Comparison of ENCODE assay signal across 13 cellular contexts in the genomic region with DNA sequence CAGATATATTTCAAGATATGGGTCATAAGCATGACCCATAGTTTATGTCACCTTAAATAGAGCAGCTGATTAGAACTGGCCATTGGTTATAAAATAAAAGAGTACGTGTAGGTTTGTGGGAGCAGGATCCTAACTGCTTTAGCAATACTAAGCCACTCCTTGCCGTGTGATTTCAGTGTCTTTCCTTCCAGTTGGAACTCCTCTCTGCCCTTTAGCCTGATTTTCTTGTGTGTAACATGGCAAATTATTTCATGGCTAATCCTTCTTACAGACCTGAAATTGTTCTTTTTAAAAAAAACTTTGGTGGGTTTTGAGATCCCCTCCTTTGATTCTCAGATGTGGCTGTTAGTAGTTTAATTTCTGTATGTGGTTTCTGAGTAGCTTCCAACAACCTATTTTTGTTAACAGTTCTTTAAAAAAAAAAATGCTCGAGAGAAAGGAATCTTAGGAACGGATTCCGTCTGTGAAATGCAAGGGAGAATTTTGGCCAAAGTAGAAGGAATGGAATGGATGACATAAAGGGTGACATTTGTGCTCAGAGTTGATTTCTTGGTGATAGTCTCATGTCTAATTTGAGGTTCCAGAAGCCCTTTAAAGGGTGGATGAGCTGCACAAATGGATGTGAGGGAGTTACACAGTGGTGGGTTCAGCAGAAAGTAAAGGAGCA. TPM values are rescaled to one million over a fixed set of nuclear protein-coding genes. Genes with fewer than 3 reads are reported as not detected.
DNase-seq lines count a peak whose midpoint lies in the region; ATAC-seq and TF ChIP-seq lines count a peak whose summit lies in the region.
"Had no signal": no experiment of that assay in that cellular context is flagged by ENCODE, and none has a peak within 500 bp of the region (broad histone marks: within the 10 kb centered on the region; RNA-seq: fewer than 3 reads in every experiment).

No MANE protein-coding gene starts in this region.

- H3K4me3 ChIP-seq in dorsolateral prefrontal cortex, result peak overlapping the region in 1 of 59 donors; percentile 4
- no peak overlapping the region for H3K4me3 ChIP-seq in skin epidermis

- intact Hi-C loops in dorsolateral prefrontal cortex (cut with DNase I), result no loop called here

- H3K27me3 ChIP-seq in dorsolateral prefrontal cortex, result no peaks in the 10 kb centered on the region

- no peak for ATAC-seq in GM19328 (IDR thresholded peaks at IDR 0.05; ENCODE audit: unreplicated experiment)
- ATAC-seq in HG03108 (IDR thresholded peaks at IDR 0.05; ENCODE audit: unreplicated experiment), result no peak
- ATAC-seq: HepG2 had no signal

- DNase-seq in EH (ENCODE audit: low read depth) (peak; percentile 92), dorsolateral prefrontal cortex (no peak), iris pigment epithelial cell (ENCODE audit: low read depth) (peak; percentile 44), GM13977 (ENCODE audit: low spot score) (no peak)
- no peak for DNase-seq in activated naive CD4-positive, alpha-beta T cell treated with anti-CD3 and anti-CD28 coated beads, Interleukin-2, amount 50 U/mL, for 16 hours
- DNase-seq: activated gamma-delta T cell, cortex of kidney, NCI-H1092 treated with DMSO at 0.1 percent for 48 hours, NCI-H446 treated with DMSO at 0.1 percent for 48 hours had no signal

- in situ Hi-C loops in GM13977 (cut with MboI; ENCODE audit: low pct_unique_long_range_greater_than_20kb, low sequenced_read_pairs, unreplicated experiment), result no loop called here

- H3K27ac ChIP-seq in dorsolateral prefrontal cortex, result peak overlapping the region in 52 of 59 donors; percentile 1 to 84 (median 65)
- H3K27ac ChIP-seq in skin epidermis, result peak overlapping the region in 16 of 21 experiments; percentile 3 to 84 (median 68)

- TF ChIP-seq CTCF in dorsolateral prefrontal cortex (IDR thresholded peaks at IDR 0.05 in 54 of 56, conservative IDR thresholded peaks at IDR 0.05 in 2 of 56; ENCODE audit: low read depth in 1 of 56, partially characterized antibody in 56 of 56) (no peak), GM13977 (IDR thresholded peaks at IDR 0.05; ENCODE audit: extremely low read depth, insufficient read depth, missing control alignments) (no peak)

RNA-seq across cellular contexts. Expression of a gene that starts 40.0 kb away (rescaled TPM):
- 10 to 100 TPM; 13.4 to 31.5 (median 21.3) TPM for total RNA-seq in dorsolateral prefrontal cortex

RNA-seq across cellular contexts. Expression of a gene that starts 47.2 kb away (rescaled TPM):
- 10 to 100 TPM; 11.9 to 23.7 (median 17.4) TPM for total RNA-seq in dorsolateral prefrontal cortex

Comparison
In these comparisons a context has a peak if more than half of its experiments do, and no peak if none do; other contexts are left out.
1. DNase-seq: peak in EH (single experiment) and iris pigment epithelial cell (single experiment); none in dorsolateral prefrontal cortex (0 of 10), activated naive CD4-positive, alpha-beta T cell treated with anti-CD3 and anti-CD28 coated beads, Interleukin-2, amount 50 U/mL, for 16 hours (single experiment) and GM13977 (single experiment).